In the genomic region with DNA sequence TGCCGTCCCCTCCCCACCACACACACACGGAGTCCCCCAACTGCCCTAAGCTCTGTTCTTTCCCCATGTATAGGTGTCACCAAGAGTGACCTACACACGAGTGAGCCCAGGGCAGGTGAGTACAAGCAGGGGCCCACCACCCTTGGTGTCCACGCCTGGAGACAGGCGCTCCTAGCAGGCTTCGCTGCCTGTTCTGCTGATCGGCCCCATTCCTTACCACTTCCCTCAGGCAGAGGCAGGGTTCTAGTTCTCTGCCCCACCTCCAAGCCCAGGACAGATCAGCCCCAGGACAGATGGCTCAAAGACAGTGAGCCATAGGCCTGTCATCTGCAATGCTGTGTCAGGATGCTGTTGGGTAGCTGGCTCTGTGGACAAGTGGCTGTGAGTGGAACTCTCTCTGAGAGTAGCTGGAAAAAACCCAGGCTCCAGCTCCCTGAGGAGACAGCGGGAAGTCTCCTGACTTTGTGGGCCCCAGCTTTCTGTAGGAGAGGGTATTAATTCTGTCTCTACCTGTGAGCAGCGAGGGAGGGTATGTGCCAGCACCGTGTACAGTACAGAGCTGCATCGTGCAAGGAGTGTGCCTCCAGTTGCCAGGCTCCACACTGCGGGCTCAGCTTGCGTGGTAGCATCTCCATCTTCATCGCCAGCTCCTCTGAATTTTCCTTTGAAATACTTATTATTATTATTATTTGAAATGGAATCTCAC, we compare ENCODE assay signal across 7 cellular contexts. TPM values are rescaled to one million over a fixed set of nuclear protein-coding genes. Genes with fewer than 3 reads are reported as not detected.
DNase-seq lines count a peak whose midpoint lies in the region; ATAC-seq and TF ChIP-seq lines count a peak whose summit lies in the region.

No MANE protein-coding gene starts in this region.

- RAD21 ChIA-PET in HCT116 (lab: Charles Lee; ENCODE audit: low non-redundant PET in 1 of 2, low total read pairs in 2 of 2, uncharacterized antibody in 2 of 2, unreplicated experiment in 2 of 2): no interaction called here

- H3K27ac ChIP-seq in HCT116 (ENCODE audit: low read depth, low read length) (peak overlapping the region; percentile 73), sigmoid colon (peak overlapping the region; percentile 86 to 94 (median 90))

- H3K36me3 ChIP-seq in HCT116 (ENCODE audit: control insufficient read depth in 1 of 2, insufficient read depth in 2 of 2, low read length in 2 of 2) (no peaks in the 10 kb centered on the region), sigmoid colon (peaks cover 2 to 11% (median 4%) of the 10 kb centered on the region in 4 donors)

- H2AFZ ChIP-seq in HCT116 (ENCODE audit: low read depth, low read length, poor library complexity, severe bottlenecking): no peak overlapping the region

- no peak for TF ChIP-seq RAD21 in HCT116 (IDR thresholded peaks at IDR 0.05; ENCODE audit: low read depth)

- H3K4me3 Mint-ChIP-seq in T-cell: peak overlapping the region; percentile 79 to 88 (median 84)

- no peaks in the 10 kb centered on the region for H3K9me3 ChIP-seq in HCT116 (ENCODE audit: control insufficient read depth in 1 of 2, insufficient read depth in 1 of 2, low read depth in 1 of 2, low read length in 2 of 2)
- H3K9me3 ChIP-seq in sigmoid colon: no peaks in the 10 kb centered on the region

- POLR2A ChIA-PET in HCT116 (lab: Charles Lee): no interaction called here
- POLR2A ChIA-PET in T-cell (lab: Charles Lee): interaction anchor here in 1 of 2 donors (0.5 kb wide), 1 partner anchor 179 kb away, joined by 3 read pairs; no protein-coding TSS in a partner anchor

- no peaks in the 10 kb centered on the region for H3K9me2 ChIP-seq in HCT116 (ENCODE audit: insufficient read depth)

- TF ChIP-seq CTCF in HCT116 (IDR thresholded peaks at IDR 0.05 in 2 of 3, conservative IDR thresholded peaks at IDR 0.05 in 1 of 3; ENCODE audit: borderline replicate concordance in 1 of 3, insufficient read depth in 1 of 3, low read depth in 2 of 3, low read length in 2 of 3) (no peak), foreskin fibroblast (IDR thresholded peaks at IDR 0.05; ENCODE audit: low read depth, low read length) (no peak), sigmoid colon (IDR thresholded peaks at IDR 0.05) (no peak)

- no peaks in the 10 kb centered on the region for H3K27me3 ChIP-seq in HCT116 (ENCODE audit: insufficient read depth, low read length)
- H3K27me3 ChIP-seq in sigmoid colon: no peaks in the 10 kb centered on the region

- no peaks in the 10 kb centered on the region for H3K27me3 Mint-ChIP-seq in T-cell

- peak overlapping the region; percentile 60 for H3K9ac ChIP-seq in HCT116 (ENCODE audit: low read length)

- H3K4me2 ChIP-seq in HCT116 (ENCODE audit: low read length): peak overlapping the region; percentile 99

- H3K9me3 Mint-ChIP-seq in T-cell: no peaks in the 10 kb centered on the region

- peaks cover 10% of the 10 kb centered on the region; the same call in 1 of the 2 replicates for H3K79me2 ChIP-seq in HCT116 (ENCODE audit: insufficient read depth, low read length)

- peak overlapping the region; percentile 54 to 82 for H3K4me3 ChIP-seq in HCT116 (replicated peaks in 1 of 2; ENCODE audit: low read depth in 1 of 2, low read length in 2 of 2)
- H3K4me3 ChIP-seq in foreskin fibroblast (ENCODE audit: low read depth in 1 of 2, low read length in 2 of 2): peak overlapping the region; percentile 70 to 80
- H3K4me3 ChIP-seq in sigmoid colon: peak overlapping the region; percentile 57 to 79 (median 60)

- H3K36me3 Mint-ChIP-seq in T-cell: no peaks in the 10 kb centered on the region

- no peaks in the 10 kb centered on the region for H4K20me1 ChIP-seq in HCT116 (ENCODE audit: insufficient read depth)

- TF ChIP-seq POLR2A in HCT116 (IDR thresholded peaks at IDR 0.05; ENCODE audit: borderline replicate concordance, extremely low read depth, insufficient read depth, insufficient read length): no peak
- no peak for TF ChIP-seq POLR2A in sigmoid colon (IDR thresholded peaks at IDR 0.05)

- 64 to 68% methylated on average over 14 of the region's 14 CpGs for WGBS in sigmoid colon, 2 donors

- TF ChIP-seq EP300 in sigmoid colon (IDR thresholded peaks at IDR 0.05): no peak

- H3K4me1 Mint-ChIP-seq in T-cell: peaks cover 24 to 34% (median 27%) of the 10 kb centered on the region in 3 donors

- intact Hi-C loops in HCT116 (cut with micrococcal nuclease) (no loop called here), sigmoid colon (cut with DNase I) (loop anchor here (5.0 kb wide), 1 partner anchor 277 kb away; the partner anchor contains the start of gene NUFIP2)

- ATAC-seq in HCT116: no peak
- no peak for ATAC-seq in T-cell (replicated peaks in 1 of 4)
- no peak for ATAC-seq in GM21825 (IDR thresholded peaks at IDR 0.05; ENCODE audit: unreplicated experiment)
- no peak for ATAC-seq in GM19324 (IDR thresholded peaks at IDR 0.05; ENCODE audit: low FRiP score, unreplicated experiment)

- peak overlapping the region; percentile 82 to 88 for H3K27ac Mint-ChIP-seq in T-cell

- BruUV-seq in HCT116 (replicated peaks; lab: Mats Ljungman, UMichigan): TSS peak; percentile 39

- DNase-seq in HCT116 (ENCODE audit: low read depth, low spot score) (no peak), T-cell (peak in 2 of 34 experiments; percentile 6 to 11), foreskin fibroblast (peak in 1 of 2 donors; percentile 71), sigmoid colon (peak; percentile 59), glomerular visceral epithelial cell (ENCODE audit: extremely low spot score) (no peak)

- CTCF ChIA-PET in HCT116 (lab: Charles Lee): interaction anchor here (0.9 to 3.8 kb wide), 2 partner anchors 11 to 22 kb away, joined by 3 to 26 read pairs; partner anchors contain the start of gene ANKRD13B
- CTCF ChIA-PET in T-cell (lab: Charles Lee): interaction anchor here in 1 of 2 donors (0.6 to 0.8 kb wide), 3 partner anchors 38 to 357 kb away, joined by 3 to 6 read pairs (median 3); no protein-coding TSS in a partner anchor

- H3K4me1 ChIP-seq in HCT116 (ENCODE audit: control insufficient read depth in 1 of 2, insufficient read depth in 2 of 2, low read length in 2 of 2): peaks cover 13 to 25% of the 10 kb centered on the region in 2 experiments
- peaks cover 0 to 69% (median 47%) of the 10 kb centered on the region in 4 donors for H3K4me1 ChIP-seq in sigmoid colon

TF ChIP-seq in HCT116, 20 proteins besides CTCF, POLR2A, EP300 and RAD21:
- TF ChIP-seq CEBPB (IDR thresholded peaks at IDR 0.05; ENCODE audit: low read depth) (no peak), FOSL1 (IDR thresholded peaks at IDR 0.05; ENCODE audit: low read depth) (no peak), JUND (IDR thresholded peaks at IDR 0.05) (no peak), ELF1 (IDR thresholded peaks at IDR 0.05; ENCODE audit: borderline replicate concordance, low read depth) (no peak), SIN3A (IDR thresholded peaks at IDR 0.05; ENCODE audit: low read depth) (no peak), EZH2phosphoT487 (IDR thresholded peaks at IDR 0.05; ENCODE audit: borderline replicate concordance) (no peak), YY1 (IDR thresholded peaks at IDR 0.05; ENCODE audit: extremely low read depth, insufficient replicate concordance, low read depth, low read length) (no peak), ZNF274 (IDR thresholded peaks at IDR 0.05; ENCODE audit: low read depth, low read length) (no peak), ATF3 (IDR thresholded peaks at IDR 0.05) (no peak), SRF (IDR thresholded peaks at IDR 0.05; ENCODE audit: low read depth) (no peak)
- TF ChIP-seq, protein P1, sequence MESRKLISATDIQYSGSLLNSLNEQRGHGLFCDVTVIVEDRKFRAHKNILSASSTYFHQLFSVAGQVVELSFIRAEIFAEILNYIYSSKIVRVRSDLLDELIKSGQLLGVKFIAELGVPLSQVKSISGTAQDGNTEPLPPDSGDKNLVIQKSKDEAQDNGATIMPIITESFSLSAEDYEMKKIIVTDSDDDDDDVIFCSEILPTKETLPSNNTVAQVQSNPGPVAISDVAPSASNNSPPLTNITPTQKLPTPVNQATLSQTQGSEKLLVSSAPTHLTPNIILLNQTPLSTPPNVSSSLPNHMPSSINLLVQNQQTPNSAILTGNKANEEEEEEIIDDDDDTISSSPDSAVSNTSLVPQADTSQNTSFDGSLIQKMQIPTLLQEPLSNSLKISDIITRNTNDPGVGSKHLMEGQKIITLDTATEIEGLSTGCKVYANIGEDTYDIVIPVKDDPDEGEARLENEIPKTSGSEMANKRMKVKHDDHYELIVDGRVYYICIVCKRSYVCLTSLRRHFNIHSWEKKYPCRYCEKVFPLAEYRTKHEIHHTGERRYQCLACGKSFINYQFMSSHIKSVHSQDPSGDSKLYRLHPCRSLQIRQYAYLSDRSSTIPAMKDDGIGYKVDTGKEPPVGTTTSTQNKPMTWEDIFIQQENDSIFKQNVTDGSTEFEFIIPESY (IDR thresholded peaks at IDR 0.05; ENCODE audit: extremely low read depth, insufficient replicate concordance, low read length): no peak

RNA-seq across cellular contexts. Expression of gene TP53I13, which starts 0.9 kb away (rescaled TPM):
- 33.3 TPM for total RNA-seq in HCT116 (2021; ENCODE audit: unreplicated experiment)
- polyA plus RNA-seq in HCT116 (2012): 41.7 and 44.9 TPM in 2 replicates
- 100 to 1,000 TPM in 3 of 5 donors, 10 to 100 TPM in 2; 56.0 to 166 (median 128) TPM for total RNA-seq in T-cell
- total RNA-seq in sigmoid colon: 10 to 100 TPM; 28.8 to 41.8 (median 35.4) TPM
- polyA plus RNA-seq in sigmoid colon: 10 to 100 TPM; 14.4 to 79.0 (median 20.3) TPM

RNA-seq across cellular contexts. Expression of gene ABHD15, which starts 2.6 kb away (rescaled TPM):
- total RNA-seq in HCT116 (2021; ENCODE audit: unreplicated experiment) (8.2 TPM), T-cell (10 to 100 TPM in 4 of 5 donors, 1 to 10 TPM in 1; 7.9 to 23.1 (median 16.5) TPM), sigmoid colon (10 to 100 TPM in 1 of 4 donors, 1 to 10 TPM in 3; 4.1 to 10.8 (median 6.7) TPM)
- 4.9 and 5.1 TPM in 2 replicates for polyA plus RNA-seq in HCT116 (2012)
- 10 to 100 TPM in 1 of 3 donors, 1 to 10 TPM in 2; 4.9 to 10.3 (median 5.4) TPM for polyA plus RNA-seq in sigmoid colon

RNA-seq across cellular contexts. Expression of gene GIT1, which starts 20.1 kb away (rescaled TPM):
- total RNA-seq in HCT116 (2021; ENCODE audit: unreplicated experiment) (76.5 TPM), T-cell (10 to 100 TPM; 36.7 to 86.4 (median 71.8) TPM), sigmoid colon (10 to 100 TPM; 13.6 to 31.3 (median 16.8) TPM)
- polyA plus RNA-seq in HCT116 (2012): 55.6 and 64.3 TPM in 2 replicates
- 10 to 100 TPM; 16.9 to 28.5 (median 18.0) TPM for polyA plus RNA-seq in sigmoid colon

RNA-seq across cellular contexts. Expression of gene ANKRD13B, which starts 23.5 kb away (rescaled TPM):
- total RNA-seq in HCT116 (2021; ENCODE audit: unreplicated experiment): 27.4 TPM
- polyA plus RNA-seq in HCT116 (2012): 11.6 and 11.9 TPM in 2 replicates
- total RNA-seq in T-cell: 1 to 10 TPM; 1.7 to 6.4 (median 4.1) TPM
- total RNA-seq in sigmoid colon: 10 to 100 TPM in 1 of 4 donors, 1 to 10 TPM in 3; 5.4 to 17.2 (median 6.2) TPM
- polyA plus RNA-seq in sigmoid colon: 1 to 10 TPM; 1.6 to 5.2 (median 3.0) TPM

RNA-seq across cellular contexts. Expression of gene CORO6, which starts 53.3 kb away (rescaled TPM):
- total RNA-seq in HCT116 (2021; ENCODE audit: unreplicated experiment) (8.7 TPM), T-cell (1 to 10 TPM; 2.4 to 4.1 (median 3.6) TPM), sigmoid colon (10 to 100 TPM; 23.9 to 94.4 (median 35.1) TPM)
- 9.3 and 11.9 TPM in 2 replicates for polyA plus RNA-seq in HCT116 (2012)
- polyA plus RNA-seq in sigmoid colon: 1 to 10 TPM in 2 of 3 donors, under 1 TPM in 1; 0.23 to 4.9 (median 3.0) TPM
